In the genomic region with DNA sequence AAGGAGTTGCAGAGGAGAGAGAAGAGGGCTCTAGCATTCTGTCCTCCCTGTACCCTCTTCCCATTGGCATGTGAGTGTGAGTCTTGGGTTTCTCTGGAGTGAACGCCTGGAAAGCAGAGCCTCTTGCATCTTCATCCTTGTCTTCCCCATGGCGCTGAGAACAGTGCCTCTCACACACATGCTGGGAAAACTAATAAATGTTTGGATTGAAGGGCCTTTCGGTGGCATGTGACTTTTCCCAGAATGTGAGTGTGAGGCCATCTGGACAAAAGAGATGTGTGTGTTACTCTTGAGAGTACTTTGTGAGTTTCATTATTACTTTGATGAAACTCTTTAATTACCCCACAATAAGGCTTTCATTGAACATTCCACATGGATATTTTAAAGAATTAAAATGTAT, we compare ENCODE assay signal across 20 cellular contexts.
DNase-seq lines count a peak whose midpoint lies in the region; ATAC-seq and TF ChIP-seq lines count a peak whose summit lies in the region.
"Had no signal": no experiment of that assay in that cellular context is flagged by ENCODE, and none has a peak within 500 bp of the region (broad histone marks: within the 10 kb centered on the region; RNA-seq: fewer than 3 reads in every experiment).

No MANE protein-coding gene starts in this region.

- peak overlapping the region; percentile 5 for H2BK5ac ChIP-seq in IMR-90 (ENCODE audit: low read depth, low read length, poor library complexity, severe bottlenecking)
- H2BK5ac ChIP-seq in mesenchymal stem cell (ENCODE audit: low read depth, low read length, poor library complexity, severe bottlenecking) = no peak overlapping the region

- no peak for TF ChIP-seq EP300 in suprapubic skin (IDR thresholded peaks at IDR 0.05)

- ATAC-seq in IMR-90 (ENCODE audit: low read depth) = no peak
- ATAC-seq in GM19397 (IDR thresholded peaks at IDR 0.05; ENCODE audit: unreplicated experiment) = no peak

- in situ Hi-C loops in IMR-90 (cut with MboI; ENCODE audit: low sequenced_read_pairs) = no loop called here

- H2AK5ac ChIP-seq in IMR-90 (ENCODE audit: low read depth, low read length) (peak overlapping the region; percentile 91), mesenchymal stem cell (ENCODE audit: low read length, severe bottlenecking) (peak overlapping the region; percentile 57)

- WGBS in IMR-90 (ENCODE audit: extremely low coverage in 2 of 2, insufficient read length in 1 of 2), 2 experiments = no CpG with 5 or more reads among the region's 3 CpGs
- WGBS in mesenchymal stem cell = 93% methylated on average over 3 of the region's 3 CpGs
- 91% methylated on average over 3 of the region's 3 CpGs for WGBS in suprapubic skin

- DNase-seq in IMR-90 (no peak), epidermal melanocyte (ENCODE audit: insufficient read length, low spot score) (peak; percentile 49), mesenchymal stem cell (no peak), pons (ENCODE audit: low spot score) (peak; percentile 41), suprapubic skin (ENCODE audit: low spot score in 2 of 2) (no peak), NCI-H1092 (lab: John Stamatoyannopoulos, UW) (no peak), NCI-H1417 treated with DMSO at 0.1 percent for 48 hours (lab: John Stamatoyannopoulos, UW) (no peak)
- DNase-seq: 8988T; ACHN; BE2C; C1 segment of cervical spinal cord; Caco-2; Calu3; CD4-positive, alpha-beta memory T cell; CD4-positive, CD25-positive, alpha-beta regulatory T cell; CD8-positive, alpha-beta memory T cell; DMS79 treated with DMSO at 0.1 percent for 48 hours; GF-D8 had no signal

- TF ChIP-seq RAD21 in IMR-90 (IDR thresholded peaks at IDR 0.05; ENCODE audit: low read length) = no peak

- TF ChIP-seq POLR2A in IMR-90 (IDR thresholded peaks at IDR 0.05; ENCODE audit: low read depth, low read length) (no peak), suprapubic skin (IDR thresholded peaks at IDR 0.05) (no peak)

- H3K23ac ChIP-seq in IMR-90 (ENCODE audit: low read depth, low read length) (peak overlapping the region; percentile 52; the same call in 1 of the 2 replicates), mesenchymal stem cell (ENCODE audit: low read length in 2 of 2) (no peak overlapping the region)

- H2BK120ac ChIP-seq in IMR-90 (ENCODE audit: low read depth, low read length) (peak overlapping the region; percentile 86), mesenchymal stem cell (ENCODE audit: low read depth, low read length) (no peak overlapping the region)

- H3K9ac ChIP-seq in IMR-90 (ENCODE audit: low read depth, low read length) (no peak overlapping the region), mesenchymal stem cell (ENCODE audit: low read length) (no peak overlapping the region)
- H3K9ac ChIP-seq: BLaER1 had no signal

- POLR2A ChIA-PET in IMR-90 (lab: Charles Lee; ENCODE audit: unreplicated experiment) = no interaction called here

- H2BK12ac ChIP-seq in mesenchymal stem cell (ENCODE audit: low read length in 2 of 2) = no peak overlapping the region

- TF ChIP-seq CTCF in IMR-90 (conservative IDR thresholded peaks at IDR 0.05; ENCODE audit: low read depth, low read length) = no peak
- TF ChIP-seq CTCF in suprapubic skin (IDR thresholded peaks at IDR 0.05) = no peak

- no peak overlapping the region for H3K56ac ChIP-seq in IMR-90 (ENCODE audit: extremely low read depth, insufficient read depth, low read length)

- peaks cover 24% of the 10 kb centered on the region for H3K4me1 ChIP-seq in IMR-90 (ENCODE audit: control insufficient read depth, insufficient read depth, low read length)
- H3K4me1 ChIP-seq in mesenchymal stem cell (ENCODE audit: control insufficient read depth, insufficient read depth, low read depth, low read length) = peaks cover 7% of the 10 kb centered on the region
- H3K4me1 ChIP-seq in suprapubic skin = peaks cover 12% of the 10 kb centered on the region
- H3K4me1 ChIP-seq: BLaER1 had no signal

- H2AFZ ChIP-seq in IMR-90 (replicated peaks; ENCODE audit: low read length, poor library complexity) (no peak overlapping the region), mesenchymal stem cell (ENCODE audit: low read depth, low read length) (no peak overlapping the region)

- CTCF ChIA-PET in IMR-90 (lab: Yijun Ruan, JAX) = no interaction called here

- peak overlapping the region; percentile 84 for H3K4ac ChIP-seq in IMR-90 (ENCODE audit: low read depth, low read length)
- no peak overlapping the region for H3K4ac ChIP-seq in mesenchymal stem cell (ENCODE audit: low read depth in 1 of 2, low read length in 2 of 2)

- peaks cover 16% of the 10 kb centered on the region for H3K9me1 ChIP-seq in IMR-90 (ENCODE audit: insufficient read depth, low read length)

- H4K8ac ChIP-seq in IMR-90 (ENCODE audit: low read depth in 2 of 2, low read length in 2 of 2) (peak overlapping the region; percentile 37 to 80; a peak in 3 of 4 replicates), mesenchymal stem cell (ENCODE audit: low read length) (no peak overlapping the region)

- H3K4me3 ChIP-seq in IMR-90 (ENCODE audit: insufficient read depth, low read depth, low read length) (no peak overlapping the region), mesenchymal stem cell (ENCODE audit: insufficient read depth in 1 of 2, low read depth in 1 of 2, low read length in 2 of 2) (no peak overlapping the region), suprapubic skin (no peak overlapping the region)
- H3K4me3 ChIP-seq: BLaER1 had no signal

- peak overlapping the region; percentile 92 for H2BK20ac ChIP-seq in IMR-90 (ENCODE audit: low read depth, low read length)

- H3K14ac ChIP-seq in IMR-90 (replicated peaks; ENCODE audit: low read depth, low read length) (peak overlapping the region; percentile 79), mesenchymal stem cell (ENCODE audit: low read length in 2 of 2) (no peak overlapping the region)

- H3K9me3 ChIP-seq in IMR-90 (ENCODE audit: control insufficient read depth, insufficient read depth, low read length) (no peaks in the 10 kb centered on the region), mesenchymal stem cell (ENCODE audit: control insufficient read depth, low read length) (no peaks in the 10 kb centered on the region), suprapubic skin (no peaks in the 10 kb centered on the region)
- H3K9me3 ChIP-seq: BE2C, BLaER1, Caco-2 had no signal

- BruUV-seq in IMR-90 (replicated peaks; lab: Mats Ljungman, UMichigan) = no TSS peak

- H2AK9ac ChIP-seq in IMR-90 (replicated peaks; ENCODE audit: low read depth, low read length, poor library complexity) = no peak overlapping the region

- no peaks in the 10 kb centered on the region for H3K36me3 ChIP-seq in IMR-90 (ENCODE audit: control insufficient read depth, insufficient read depth, low read length)
- no peaks in the 10 kb centered on the region for H3K36me3 ChIP-seq in mesenchymal stem cell (ENCODE audit: control insufficient read depth in 1 of 2, insufficient read depth in 2 of 2, low read depth in 1 of 2, low read length in 2 of 2)
- H3K36me3 ChIP-seq in suprapubic skin = no peaks in the 10 kb centered on the region
- H3K36me3 ChIP-seq: BE2C, BLaER1 had no signal

- peak overlapping the region; percentile 93 for H4K5ac ChIP-seq in IMR-90 (ENCODE audit: low read depth, low read length)

- peak overlapping the region; percentile 12; the same call in 1 of the 2 replicates for H3K27ac ChIP-seq in IMR-90 (ENCODE audit: insufficient read depth, low read length)
- no peak overlapping the region for H3K27ac ChIP-seq in mesenchymal stem cell (ENCODE audit: low read length, poor library complexity, severe bottlenecking)
- H3K27ac ChIP-seq in suprapubic skin = no peak overlapping the region
- H3K27ac ChIP-seq: BLaER1 had no signal

- dilution Hi-C loops in IMR-90 (cut with HindIII; ENCODE audit: low sequenced_read_pairs, unreplicated experiment) = no loop called here

- peak overlapping the region; percentile 88 for H4K91ac ChIP-seq in IMR-90 (ENCODE audit: insufficient read depth, low read depth, low read length)
- H4K91ac ChIP-seq in mesenchymal stem cell (ENCODE audit: low read length) = no peak overlapping the region

- intact Hi-C loops in IMR-90 (cut with micrococcal nuclease) = loop anchor here (10.0 kb wide), 1 partner anchor 777 kb away; a partner anchor contains a TSS

- H3K79me1 ChIP-seq in IMR-90 (ENCODE audit: low read depth in 1 of 2, low read length in 2 of 2) (peaks cover 33 to 37% of the 10 kb centered on the region in 2 experiments; a peak in 3 of 4 replicates), mesenchymal stem cell (replicated peaks; ENCODE audit: low read length, poor library complexity, severe bottlenecking) (peaks cover 22% of the 10 kb centered on the region)

- no peaks in the 10 kb centered on the region for H3K27me3 ChIP-seq in IMR-90 (ENCODE audit: control insufficient read depth, insufficient read depth, low read length)
- no peaks in the 10 kb centered on the region for H3K27me3 ChIP-seq in mesenchymal stem cell (ENCODE audit: control insufficient read depth in 1 of 2, insufficient read depth in 1 of 2, low read length in 2 of 2)
- no peaks in the 10 kb centered on the region for H3K27me3 ChIP-seq in suprapubic skin
- H3K27me3 ChIP-seq: BE2C, BLaER1 had no signal

- peak overlapping the region; percentile 82; the same call in 2 of the 3 replicates for H2BK15ac ChIP-seq in IMR-90 (ENCODE audit: low read depth, low read length)
- no peak overlapping the region for H2BK15ac ChIP-seq in mesenchymal stem cell (ENCODE audit: low read depth, poor library complexity, severe bottlenecking)

- no peaks in the 10 kb centered on the region for H4K20me1 ChIP-seq in IMR-90 (ENCODE audit: insufficient read depth, low read length)
- H4K20me1 ChIP-seq: BLaER1 had no signal

- H3K18ac ChIP-seq in IMR-90 (ENCODE audit: low read depth, low read length) = peak overlapping the region; percentile 14
- H3K18ac ChIP-seq in mesenchymal stem cell (ENCODE audit: low read depth in 1 of 2, low read length in 2 of 2) = no peak overlapping the region

- H3K4me2 ChIP-seq in IMR-90 (ENCODE audit: low read depth, low read length) (no peak overlapping the region), mesenchymal stem cell (ENCODE audit: low read length, poor library complexity, severe bottlenecking) (no peak overlapping the region)
- H3K4me2 ChIP-seq: BLaER1 had no signal

TF ChIP-seq in IMR-90, 13 proteins besides CTCF, POLR2A, EP300 and RAD21 (continues in another document):
- TF ChIP-seq SMC3 (IDR thresholded peaks at IDR 0.05; ENCODE audit: low read depth, low read length) (no peak), BHLHE40 (IDR thresholded peaks at IDR 0.05; ENCODE audit: low read depth, low read length) (no peak), NFE2L2 (IDR thresholded peaks at IDR 0.05; ENCODE audit: low read depth, low read length) (no peak), CEBPB (IDR thresholded peaks at IDR 0.05; ENCODE audit: low read depth, low read length) (no peak), MXI1 (IDR thresholded peaks at IDR 0.05; ENCODE audit: borderline replicate concordance, low read depth, low read length) (no peak), FOS (IDR thresholded peaks at IDR 0.05; ENCODE audit: low read depth, low read length) (no peak)

Comparison
In these comparisons a context has a peak if more than half of its experiments do, and no peak if none do; other contexts are left out.
1. DNase-seq: peak in epidermal melanocyte (single experiment) and pons (single experiment); none in IMR-90 (single experiment), mesenchymal stem cell (single experiment), suprapubic skin (0 of 2), NCI-H1092 (single experiment) and NCI-H1417 treated with DMSO at 0.1 percent for 48 hours (single experiment).